ENCODE assay signal across 16 cellular contexts in genomic region chr4:609400-610050, GRCh38. TPM values are rescaled to one million over a fixed set of nuclear protein-coding genes. Genes with fewer than 3 reads are reported as not detected.
"Had no signal": no experiment of that assay in that cellular context is flagged by ENCODE, and none has a peak within 500 bp of the region (broad histone marks: within the 10 kb centered on the region; RNA-seq: fewer than 3 reads in every experiment).

No MANE protein-coding gene starts in this region.

- H3K4me3 ChIP-seq: mucosa of descending colon, psoas muscle, right lobe of liver had no signal

- H3K27ac ChIP-seq: psoas muscle, right lobe of liver had no signal

- H3K9me3 Mint-ChIP-seq: effector memory CD8-positive, alpha-beta T cell had no signal

- H3K36me3 ChIP-seq: right lobe of liver had no signal

- DNase-seq: activated CD4-positive, alpha-beta T cell treated with anti-CD3 and anti-CD28 coated beads, Interleukin-2, amount 50 U/mL, for 48 hours; activated CD4-positive, CD25-positive, alpha-beta regulatory T cell treated with anti-CD3 and anti-CD28 coated beads, Interleukin-2, amount 50 U/mL, for 72 hours; activated naive CD4-positive, alpha-beta T cell treated with anti-CD3 and anti-CD28 coated beads for 36 hours; effector memory CD8-positive, alpha-beta T cell; hypothalamus; mammary epithelial cell; mucosa of descending colon; natural killer cell; occipital lobe; psoas muscle; stimulated activated CD4-positive, alpha-beta T cell treated with anti-CD3 and anti-CD28 coated beads, Interleukin-2, amount 100 ng/mL, for 24 hours; stimulated activated naive CD4-positive, alpha-beta T cell; T-helper 17 cell; trophoblast cell had no signal

- H3K27ac Mint-ChIP-seq: activated naive CD4-positive, alpha-beta T cell treated with anti-CD3 and anti-CD28 coated beads for 36 hours; effector memory CD8-positive, alpha-beta T cell; natural killer cell; T-helper 17 cell had no signal

- H3K4me1 Mint-ChIP-seq: T-helper 17 cell had no signal

- H3K4me1 ChIP-seq: psoas muscle, right lobe of liver had no signal

- H3K36me3 Mint-ChIP-seq: natural killer cell had no signal

- H3K4me3 Mint-ChIP-seq: activated naive CD4-positive, alpha-beta T cell treated with anti-CD3 and anti-CD28 coated beads for 36 hours; effector memory CD8-positive, alpha-beta T cell; natural killer cell; T-helper 17 cell had no signal

- ATAC-seq: effector memory CD8-positive, alpha-beta T cell; natural killer cell; psoas muscle; T-helper 17 cell had no signal

- H3K9me3 ChIP-seq: mucosa of descending colon, psoas muscle, right lobe of liver had no signal

- H3K27me3 ChIP-seq: right lobe of liver had no signal

RNA-seq across cellular contexts. Expression of gene PDE6B, which starts 15.8 kb away (rescaled TPM):
- polyA plus RNA-seq: mammary epithelial cell had no signal

RNA-seq across cellular contexts. Expression of gene TMEM271, which starts 33.4 kb away (rescaled TPM):
- total RNA-seq: activated naive CD4-positive, alpha-beta T cell treated with anti-CD3 and anti-CD28 coated beads for 36 hours; glomerular endothelial cell; mammary epithelial cell; natural killer cell; psoas muscle; right lobe of liver; T-helper 17 cell had no signal
- polyA plus RNA-seq: mammary epithelial cell, psoas muscle had no signal
